Comparison of ENCODE assay signal across 21 cellular contexts in genomic region chr16:75192606-75193264, GRCh38. TPM values are rescaled to one million over a fixed set of nuclear protein-coding genes. Genes with fewer than 3 reads are reported as not detected.
"Had no signal": no experiment of that assay in that cellular context is flagged by ENCODE, and none has a peak within 500 bp of the region (broad histone marks: within the 10 kb centered on the region; RNA-seq: fewer than 3 reads in every experiment).

No MANE protein-coding gene starts in this region.

- H2AFZ ChIP-seq: hepatocyte had no signal

- H3K36me3 Mint-ChIP-seq: natural killer cell treated with Interleukin-12 subunit alpha and Interleukin-12 subunit beta and Interleukin-15 and Interleukin-18, amount 100 ng/mL, for 72 hours had no signal

- H3K9me3 Mint-ChIP-seq: activated CD4-positive, alpha-beta T cell treated with anti-CD3 and anti-CD28 coated beads, Interleukin-2, amount 10 ng/mL, durations not matched to agents 7 days and 5 days; activated T-cell treated with anti-CD3 and anti-CD28 coated beads, Interleukin-2, amount 50 U/mL, for 24 hours; natural killer cell treated with Interleukin-12 subunit alpha and Interleukin-12 subunit beta and Interleukin-15 and Interleukin-18, amount 100 ng/mL, for 72 hours; T-helper 1 cell treated with Interleukin-12 subunit alpha and Interleukin-12 subunit beta and Interleukin-4 antibody, amounts not matched to agents 30 μg/mL and 1 μg/mL, for 36 hours had no signal

- H3K4me1 Mint-ChIP-seq: activated CD4-positive, alpha-beta T cell treated with anti-CD3 and anti-CD28 coated beads, Interleukin-2, amount 10 ng/mL, durations not matched to agents 7 days and 5 days had no signal

- H3K9me3 ChIP-seq: esophagus squamous epithelium, lower lobe of right lung, neutrophil, uterus had no signal

- H3K27ac Mint-ChIP-seq: activated CD4-positive, alpha-beta T cell treated with anti-CD3 and anti-CD28 coated beads, Interleukin-2, amount 10 ng/mL, durations not matched to agents 7 days and 5 days; activated CD8-positive, alpha-beta T cell treated with anti-CD3 and anti-CD28 coated beads, Interleukin-2, amount 10 ng/mL, durations not matched to agents 7 days and 5 days; activated T-cell treated with anti-CD3 and anti-CD28 coated beads, Interleukin-2, amount 50 U/mL, for 24 hours; natural killer cell treated with Interleukin-12 subunit alpha and Interleukin-12 subunit beta and Interleukin-15 and Interleukin-18, amount 100 ng/mL, for 72 hours; T-helper 1 cell treated with Interleukin-12 subunit alpha and Interleukin-12 subunit beta and Interleukin-4 antibody, amounts not matched to agents 30 μg/mL and 1 μg/mL, for 36 hours had no signal

- H3K36me3 ChIP-seq: brain microvascular endothelial cell, esophagus squamous epithelium, lower lobe of right lung, neutrophil, uterus had no signal

- H3K4me2 ChIP-seq: hepatocyte had no signal

- H3K4me3 ChIP-seq: esophagus squamous epithelium, hepatocyte, lower lobe of right lung, uterus had no signal

- H3K27me3 ChIP-seq: brain microvascular endothelial cell, hepatocyte, uterus had no signal

- DNase-seq: activated CD4-positive, alpha-beta T cell treated with anti-CD3 and anti-CD28 coated beads, Interleukin-2, amount 10 ng/mL, durations not matched to agents 7 days and 5 days; activated CD8-positive, alpha-beta T cell treated with anti-CD3 and anti-CD28 coated beads, Interleukin-2, amount 10 ng/mL, durations not matched to agents 7 days and 5 days; activated naive CD4-positive, alpha-beta T cell treated with anti-CD3 and anti-CD28 coated beads, Interleukin-2, amount 50 U/mL, for 16 hours; activated T-cell treated with anti-CD3 and anti-CD28 coated beads, Interleukin-2, amount 50 U/mL, for 24 hours; brain microvascular endothelial cell; effector CD4-positive, alpha-beta T cell; esophagus squamous epithelium; left cardiac atrium; lower lobe of right lung; retina; stimulated activated CD4-positive, alpha-beta T cell treated with anti-CD3 and anti-CD28 coated beads, Interleukin-12 subunit alpha, Interleukin-12 subunit beta, amount 100 ng/mL, for 4 hours; stimulated activated CD4-positive, alpha-beta T cell treated with anti-CD3 and anti-CD28 coated beads, Interleukin-1b, Interleukin-23, amount 100 ng/mL, for 48 hours; stimulated activated CD8-positive, alpha-beta memory T cell treated with anti-CD3 and anti-CD28 coated beads, Interleukin-4, amount 100 ng/mL, for 48 hours; stimulated activated naive CD4-positive, alpha-beta T cell; uterus had no signal

- H3K79me2 ChIP-seq: hepatocyte had no signal

- ATAC-seq: activated CD4-positive, CD25-positive, alpha-beta regulatory T cell treated with anti-CD3 and anti-CD28 coated beads, Interleukin-2, amount 50 U/mL, for 24 hours; activated CD8-positive, alpha-beta T cell treated with anti-CD3 and anti-CD28 coated beads, Interleukin-2, amount 10 ng/mL, durations not matched to agents 7 days and 5 days; left cardiac atrium; lower lobe of right lung; natural killer cell treated with Interleukin-12 subunit alpha and Interleukin-12 subunit beta and Interleukin-15 and Interleukin-18, amount 100 ng/mL, for 72 hours had no signal

- H3K27ac ChIP-seq: brain microvascular endothelial cell, esophagus squamous epithelium, hepatocyte, lower lobe of right lung, neutrophil, uterus had no signal

- H3K4me3 Mint-ChIP-seq: activated CD4-positive, alpha-beta T cell treated with anti-CD3 and anti-CD28 coated beads, Interleukin-2, amount 10 ng/mL, durations not matched to agents 7 days and 5 days; activated CD8-positive, alpha-beta T cell treated with anti-CD3 and anti-CD28 coated beads, Interleukin-2, amount 10 ng/mL, durations not matched to agents 7 days and 5 days; activated T-cell treated with anti-CD3 and anti-CD28 coated beads, Interleukin-2, amount 50 U/mL, for 24 hours; natural killer cell treated with Interleukin-12 subunit alpha and Interleukin-12 subunit beta and Interleukin-15 and Interleukin-18, amount 100 ng/mL, for 72 hours; T-helper 1 cell treated with Interleukin-12 subunit alpha and Interleukin-12 subunit beta and Interleukin-4 antibody, amounts not matched to agents 30 μg/mL and 1 μg/mL, for 36 hours had no signal

- H3K4me1 ChIP-seq: lower lobe of right lung, uterus had no signal

RNA-seq across cellular contexts. Expression of gene CTRB2, which starts 14.2 kb away (rescaled TPM):
- total RNA-seq: activated CD4-positive, alpha-beta T cell treated with anti-CD3 and anti-CD28 coated beads, Interleukin-2, amount 10 ng/mL, durations not matched to agents 7 days and 5 days; activated CD8-positive, alpha-beta T cell treated with anti-CD3 and anti-CD28 coated beads, Interleukin-2, amount 10 ng/mL, durations not matched to agents 7 days and 5 days; esophagus squamous epithelium; glomerular endothelial cell; hepatocyte; left cardiac atrium; natural killer cell treated with Interleukin-12 subunit alpha and Interleukin-12 subunit beta and Interleukin-15 and Interleukin-18, amount 100 ng/mL, for 72 hours; uterus had no signal

RNA-seq across cellular contexts. Expression of gene CTRB1, which starts 26.1 kb away (rescaled TPM):
- total RNA-seq: activated CD4-positive, alpha-beta T cell treated with anti-CD3 and anti-CD28 coated beads, Interleukin-2, amount 10 ng/mL, durations not matched to agents 7 days and 5 days; activated CD8-positive, alpha-beta T cell treated with anti-CD3 and anti-CD28 coated beads, Interleukin-2, amount 10 ng/mL, durations not matched to agents 7 days and 5 days; esophagus squamous epithelium; glomerular endothelial cell; hepatocyte; lower lobe of right lung; natural killer cell treated with Interleukin-12 subunit alpha and Interleukin-12 subunit beta and Interleukin-15 and Interleukin-18, amount 100 ng/mL, for 72 hours; uterus had no signal

RNA-seq across cellular contexts. Expression of gene BCAR1, which starts 58.7 kb away (rescaled TPM):
- total RNA-seq: natural killer cell treated with Interleukin-12 subunit alpha and Interleukin-12 subunit beta and Interleukin-15 and Interleukin-18, amount 100 ng/mL, for 72 hours had no signal
